30 cellular contexts compared by ENCODE assay signal in genomic region chr7:73983437-73984164, GRCh38. TPM values are rescaled to one million over a fixed set of nuclear protein-coding genes. Genes with fewer than 3 reads are reported as not detected.
A peak's percentile ranks its signal among the peaks of the same experiment; 100 is the strongest.
DNase-seq lines count a peak whose midpoint lies in the region; ATAC-seq and TF ChIP-seq lines count a peak whose summit lies in the region.
"Had no signal": no experiment of that assay in that cellular context is flagged by ENCODE, and none has a peak within 500 bp of the region (broad histone marks: within the 10 kb centered on the region; RNA-seq: fewer than 3 reads in every experiment).

No MANE protein-coding gene starts in this region.

- H3K36me3 Mint-ChIP-seq in activated naive CD8-positive, alpha-beta T cell treated with anti-CD3 and anti-CD28 coated beads, Interleukin-2, amount 50 U/mL, for 24 hours (ENCODE audit: low read depth) = no peaks in the 10 kb centered on the region
- no peaks in the 10 kb centered on the region for H3K36me3 Mint-ChIP-seq in activated naive CD8-positive, alpha-beta T cell treated with anti-CD3 and anti-CD28 coated beads for 36 hours
- no peaks in the 10 kb centered on the region for H3K36me3 Mint-ChIP-seq in nephron progenitor cell (ENCODE audit: low read depth)

- H2AFZ ChIP-seq in PC-9 (no peak overlapping the region), smooth muscle cell (ENCODE audit: low read depth) (no peak overlapping the region)

- CTCF ChIA-PET in PC-9 (lab: Charles Lee) = interaction anchor here (0.7 kb wide), 1 partner anchor 461 kb away, joined by 4 read pairs; no protein-coding TSS in a partner anchor

- H3K4me3 Mint-ChIP-seq in activated naive CD8-positive, alpha-beta T cell treated with anti-CD3 and anti-CD28 coated beads, Interleukin-2, amount 50 U/mL, for 24 hours = no peak overlapping the region
- H3K4me3 Mint-ChIP-seq in activated naive CD8-positive, alpha-beta T cell treated with anti-CD3 and anti-CD28 coated beads for 36 hours = no peak overlapping the region
- no peak overlapping the region for H3K4me3 Mint-ChIP-seq in nephron progenitor cell
- H3K4me3 Mint-ChIP-seq: central memory CD8-positive, alpha-beta T cell; nephron had no signal

- no peak overlapping the region for H3K4me3 ChIP-seq in PC-9
- H3K4me3 ChIP-seq in smooth muscle cell = no peak overlapping the region
- H3K4me3 ChIP-seq: MG63, SK-N-MC, suprapubic skin had no signal

- H3K27me3 ChIP-seq in PC-9 (ENCODE audit: insufficient read depth, low read depth) = no peaks in the 10 kb centered on the region
- peaks cover 12% of the 10 kb centered on the region for H3K27me3 ChIP-seq in smooth muscle cell (ENCODE audit: low read depth)
- H3K27me3 ChIP-seq: MG63, suprapubic skin had no signal

- WGBS in smooth muscle cell (ENCODE audit: low lambda C conversion rate) = 97% methylated on average over 22 of the region's 22 CpGs

- no peaks in the 10 kb centered on the region for H3K9me2 ChIP-seq in PC-9 (ENCODE audit: insufficient read depth)

- BruUV-seq in PC-9 (replicated peaks; lab: Mats Ljungman, UMichigan) = no TSS peak

- no peaks in the 10 kb centered on the region for H3K4me1 Mint-ChIP-seq in activated naive CD8-positive, alpha-beta T cell treated with anti-CD3 and anti-CD28 coated beads, Interleukin-2, amount 50 U/mL, for 24 hours
- H3K4me1 Mint-ChIP-seq in activated naive CD8-positive, alpha-beta T cell treated with anti-CD3 and anti-CD28 coated beads for 36 hours = no peaks in the 10 kb centered on the region
- H3K4me1 Mint-ChIP-seq in nephron progenitor cell = peaks cover 29% of the 10 kb centered on the region
- H3K4me1 Mint-ChIP-seq: central memory CD8-positive, alpha-beta T cell had no signal

- no peak for TF ChIP-seq CTCF in nephron progenitor cell (IDR thresholded peaks at IDR 0.05)
- TF ChIP-seq CTCF in PC-9 (conservative IDR thresholded peaks at IDR 0.05) = no peak
- no peak for TF ChIP-seq CTCF in smooth muscle cell (IDR thresholded peaks at IDR 0.05; ENCODE audit: borderline replicate concordance, insufficient read depth, poor library complexity, severe bottlenecking)

- intact Hi-C loops in left cardiac atrium (cut with DNase I) (no loop called here), PC-9 (cut with micrococcal nuclease; ENCODE audit: unreplicated experiment) (no loop called here)

- H3K9me3 ChIP-seq in PC-9 (ENCODE audit: insufficient read depth, low read depth) (no peaks in the 10 kb centered on the region), smooth muscle cell (replicated peaks; ENCODE audit: low read depth) (no peaks in the 10 kb centered on the region)
- H3K9me3 ChIP-seq: MG63, suprapubic skin had no signal

- H3K9ac ChIP-seq in smooth muscle cell (ENCODE audit: low read depth) = no peak overlapping the region

- H3K79me2 ChIP-seq in PC-9 (ENCODE audit: low read depth) (no peaks in the 10 kb centered on the region), smooth muscle cell (ENCODE audit: low read depth) (no peaks in the 10 kb centered on the region)

- H3K4me2 ChIP-seq in PC-9 (no peak overlapping the region), smooth muscle cell (no peak overlapping the region)

- H3K36me3 ChIP-seq in PC-9 (ENCODE audit: low read depth) = no peaks in the 10 kb centered on the region
- no peaks in the 10 kb centered on the region for H3K36me3 ChIP-seq in smooth muscle cell (ENCODE audit: low read depth)
- H3K36me3 ChIP-seq: MG63, suprapubic skin had no signal

- H3F3A ChIP-seq in PC-9 (ENCODE audit: insufficient read depth, low read depth) (no peaks in the 10 kb centered on the region), smooth muscle cell (ENCODE audit: low read depth) (no peaks in the 10 kb centered on the region)

- no peaks in the 10 kb centered on the region for H4K20me1 ChIP-seq in PC-9 (ENCODE audit: insufficient read depth)
- no peaks in the 10 kb centered on the region for H4K20me1 ChIP-seq in smooth muscle cell (ENCODE audit: low read depth)

- ATAC-seq in activated naive CD8-positive, alpha-beta T cell treated with anti-CD3 and anti-CD28 coated beads, Interleukin-2, amount 50 U/mL, for 24 hours = no peak
- ATAC-seq in left cardiac atrium (peak; percentile 6 to 33), GM19397 (IDR thresholded peaks at IDR 0.05; ENCODE audit: unreplicated experiment) (no peak), HG02588 (IDR thresholded peaks at IDR 0.05; ENCODE audit: unreplicated experiment) (no peak)
- ATAC-seq: sciatic nerve had no signal

- no peak for DNase-seq in activated naive CD8-positive, alpha-beta T cell treated with anti-CD3 and anti-CD28 coated beads, Interleukin-2, amount 50 U/mL, for 24 hours
- DNase-seq in activated naive CD8-positive, alpha-beta T cell treated with anti-CD3 and anti-CD28 coated beads for 36 hours = no peak
- peak; percentile 67 for DNase-seq in left cardiac atrium
- DNase-seq in nephron progenitor cell = peak; percentile 25
- DNase-seq in PC-9 = no peak
- DNase-seq in smooth muscle cell (lab: John Stamatoyannopoulos, UW; ENCODE audit: unreplicated experiment) = no peak
- DNase-seq: activated CD4-positive, alpha-beta T cell treated with anti-CD3 and anti-CD28 coated beads for 4 hours; activated CD8-positive, alpha-beta memory T cell treated with anti-CD3 and anti-CD28 coated beads for 24 hours; activated effector memory CD4-positive, alpha-beta T cell treated with Interleukin-2 at 50 U/mL for 16 hours; AML-193; dermis blood vessel endothelial cell; DMS79; GDM1; islet precursor cell; KBM-7; MG63; NCI-H1417 treated with DMSO at 0.1 percent for 48 hours; NCI-H748 treated with DMSO at 0.1 percent for 48 hours; RPMI8226; stimulated activated CD4-positive, alpha-beta T cell treated with anti-CD3 and anti-CD28 coated beads, Interleukin-15, amount 100 ng/mL, for 24 hours; stimulated activated naive CD4-positive, alpha-beta T cell had no signal

- H3K4me1 ChIP-seq in PC-9 (replicated peaks; ENCODE audit: insufficient read depth) = peaks cover 8% of the 10 kb centered on the region
- H3K4me1 ChIP-seq in smooth muscle cell (ENCODE audit: low read depth) = no peaks in the 10 kb centered on the region

- H3K27ac ChIP-seq in PC-9 (no peak overlapping the region), smooth muscle cell (ENCODE audit: low read depth) (no peak overlapping the region)
- H3K27ac ChIP-seq: SK-N-MC, suprapubic skin had no signal

- H3K27ac Mint-ChIP-seq in activated naive CD8-positive, alpha-beta T cell treated with anti-CD3 and anti-CD28 coated beads, Interleukin-2, amount 50 U/mL, for 24 hours = peak overlapping the region; percentile 30
- H3K27ac Mint-ChIP-seq in activated naive CD8-positive, alpha-beta T cell treated with anti-CD3 and anti-CD28 coated beads for 36 hours = no peak overlapping the region
- no peak overlapping the region for H3K27ac Mint-ChIP-seq in nephron progenitor cell

- POLR2A ChIA-PET in PC-9 (lab: Charles Lee; ENCODE audit: unreplicated experiment) = no interaction called here

- peaks cover 1% of the 10 kb centered on the region for H3K27me3 Mint-ChIP-seq in activated naive CD8-positive, alpha-beta T cell treated with anti-CD3 and anti-CD28 coated beads, Interleukin-2, amount 50 U/mL, for 24 hours
- H3K27me3 Mint-ChIP-seq in activated naive CD8-positive, alpha-beta T cell treated with anti-CD3 and anti-CD28 coated beads for 36 hours = peaks cover 11% of the 10 kb centered on the region
- H3K27me3 Mint-ChIP-seq in nephron progenitor cell (ENCODE audit: low read depth, poor library complexity) = peaks cover 26% of the 10 kb centered on the region

- no peaks in the 10 kb centered on the region for H3K9me3 Mint-ChIP-seq in activated naive CD8-positive, alpha-beta T cell treated with anti-CD3 and anti-CD28 coated beads, Interleukin-2, amount 50 U/mL, for 24 hours
- H3K9me3 Mint-ChIP-seq in activated naive CD8-positive, alpha-beta T cell treated with anti-CD3 and anti-CD28 coated beads for 36 hours = no peaks in the 10 kb centered on the region
- no peaks in the 10 kb centered on the region for H3K9me3 Mint-ChIP-seq in nephron progenitor cell
- H3K9me3 Mint-ChIP-seq: central memory CD8-positive, alpha-beta T cell; nephron had no signal

RNA-seq across cellular contexts. Expression of gene ELN, which starts 44.4 kb away (rescaled TPM):
- not detected for total RNA-seq in activated naive CD8-positive, alpha-beta T cell treated with anti-CD3 and anti-CD28 coated beads for 36 hours
- 100 to 1,000 TPM in 1 of 2 donors, 10 to 100 TPM in 1; 91.7 to 166 TPM for total RNA-seq in left cardiac atrium
- 0.11 TPM in 1 of 2 replicates, not detected in the other for total RNA-seq in PC-9 (2021)
- total RNA-seq in smooth muscle cell = 0.13 and 1.1 TPM in 2 replicates
- 0.21 TPM in 1 of 2 replicates, not detected in the other for polyA plus RNA-seq in smooth muscle cell
- total RNA-seq: H4; T-helper 2 cell treated with Interferon-gamma antibody and Interleukin-4, amounts not matched to agents 100 ng/mL and 5 ng/mL, for 36 hours had no signal

Comparison
In these comparisons a context has a peak if more than half of its experiments do, and no peak if none do; other contexts are left out.
1. ATAC-seq: peak in left cardiac atrium (2 of 2); none in activated naive CD8-positive, alpha-beta T cell treated with anti-CD3 and anti-CD28 coated beads, Interleukin-2, amount 50 U/mL, for 24 hours (single experiment), GM19397 (single experiment) and HG02588 (single experiment).
2. DNase-seq: peak in left cardiac atrium (single experiment) and nephron progenitor cell (single experiment); none in activated naive CD8-positive, alpha-beta T cell treated with anti-CD3 and anti-CD28 coated beads, Interleukin-2, amount 50 U/mL, for 24 hours (single experiment), activated naive CD8-positive, alpha-beta T cell treated with anti-CD3 and anti-CD28 coated beads for 36 hours (single experiment), PC-9 (0 of 2) and smooth muscle cell (single experiment).
3. RNA of gene ELN, which starts 44.4 kb away (total RNA-seq): 91.7 to 166 TPM in left cardiac atrium; 0.13 to 1.1 TPM in smooth muscle cell, 0.11 TPM in PC-9 and not detected in activated naive CD8-positive, alpha-beta T cell treated with anti-CD3 and anti-CD28 coated beads for 36 hours; every median in the first group is over 10 times any median in the second.